ENCODE assay signal across 22 cellular contexts in genomic region chr20:24667689-24668383, GRCh38.
"Had no signal": no experiment of that assay in that cellular context is flagged by ENCODE, and none has a peak within 500 bp of the region (broad histone marks: within the 10 kb centered on the region; RNA-seq: fewer than 3 reads in every experiment).

No MANE protein-coding gene starts in this region.

- H3K27ac ChIP-seq: colonic mucosa, heart right ventricle, left lung, lower lobe of right lung, sigmoid colon, skin epidermis, stomach, thyroid gland had no signal

- ATAC-seq: left lung, lower lobe of right lung had no signal

- H3K27ac Mint-ChIP-seq: memory B cell, naive B cell, nephron, type B pancreatic cell had no signal

- H3K4me1 ChIP-seq: colonic mucosa, left lung, lower lobe of right lung, thyroid gland had no signal

- H3K4me3 Mint-ChIP-seq: memory B cell, naive B cell, nephron, type B pancreatic cell had no signal

- H3K9me3 Mint-ChIP-seq: memory B cell, nephron, type B pancreatic cell had no signal

- DNase-seq: cerebellar nuclear complex; colonic mucosa; dermis blood vessel endothelial cell; erythroblast; heart right ventricle; hypothalamus; left lung; lower lobe of right lung; naive B cell; stimulated activated CD4-positive, alpha-beta T cell treated with anti-CD3 and anti-CD28 coated beads, Interleukin-12 subunit alpha, Interleukin-12 subunit beta, amount 100 ng/mL, for 4 hours; stimulated activated naive CD4-positive, alpha-beta T cell; stomach; substantia nigra; thyroid gland had no signal

- H3K36me3 ChIP-seq: colonic mucosa, left lung, lower lobe of right lung, sigmoid colon, stomach, thyroid gland had no signal

- FAIRE-seq: frontal cortex, islet of Langerhans, urothelium cell line had no signal

- H3K27me3 ChIP-seq: colonic mucosa, heart right ventricle, sigmoid colon, stomach, thyroid gland had no signal

- H3K4me3 ChIP-seq: colonic mucosa, heart right ventricle, left lung, lower lobe of right lung, sigmoid colon, skin epidermis, stomach, thyroid gland had no signal

- H3K9me3 ChIP-seq: colonic mucosa, heart right ventricle, left lung, lower lobe of right lung, sigmoid colon, stomach, thyroid gland had no signal

- H3K36me3 Mint-ChIP-seq: memory B cell, naive B cell had no signal

- H3K4me1 Mint-ChIP-seq: memory B cell, naive B cell had no signal
